Comparison of ENCODE assay signal across 18 cellular contexts in the genomic region with DNA sequence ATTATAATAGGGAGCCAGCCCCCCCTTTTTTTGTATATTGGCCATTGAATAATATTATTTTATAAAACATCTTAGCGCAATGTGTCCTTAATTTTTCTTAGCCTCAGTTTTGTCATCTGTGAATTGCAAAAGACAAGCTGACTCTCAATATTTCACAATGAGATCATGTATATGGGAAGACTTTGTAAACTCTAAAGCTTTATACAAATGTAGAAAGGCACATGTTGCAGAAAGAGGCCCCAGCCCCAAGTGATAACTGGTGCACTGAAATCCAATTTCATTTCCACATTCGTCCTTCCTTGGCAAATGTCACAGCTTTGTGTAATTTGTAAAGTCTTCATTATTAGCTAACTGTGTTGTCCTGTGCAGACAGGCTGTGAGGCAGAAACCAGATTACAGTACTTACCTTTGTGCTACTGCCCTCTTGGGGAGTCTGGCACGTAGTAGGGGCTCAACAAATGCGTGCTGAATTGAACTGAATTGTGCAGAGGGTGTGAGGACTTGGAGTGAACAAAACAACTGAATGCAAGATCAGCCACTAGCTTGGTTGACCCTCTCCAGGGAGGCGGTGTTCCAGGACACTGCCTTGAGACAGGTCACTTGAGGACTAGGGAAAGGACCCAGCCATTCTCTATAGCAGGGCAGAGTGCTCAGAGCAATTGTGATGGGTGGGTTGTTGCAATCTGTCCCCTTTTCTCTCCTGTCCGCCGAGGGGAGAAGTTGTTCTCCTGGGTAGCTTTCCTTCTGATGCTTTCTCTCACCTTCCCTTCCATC.
"Had no signal": no experiment of that assay in that cellular context is flagged by ENCODE, and none has a peak within 500 bp of the region (broad histone marks: within the 10 kb centered on the region; RNA-seq: fewer than 3 reads in every experiment).

No MANE protein-coding gene starts in this region.

- H3K9me3 ChIP-seq: ascending aorta, breast epithelium, left lung, prostate gland, right lobe of liver, suprapubic skin, upper lobe of left lung had no signal

- ATAC-seq: left lung; natural killer cell treated with Interleukin-12 subunit alpha and Interleukin-12 subunit beta and Interleukin-15 and Interleukin-18, amount 100 ng/mL, for 72 hours; right lobe of liver had no signal

- H3K4me3 ChIP-seq: ascending aorta, breast epithelium, hepatocyte, left lung, prostate gland, right lobe of liver, suprapubic skin, upper lobe of left lung had no signal

- H3K27ac ChIP-seq: ascending aorta, hepatocyte, left lung, prostate gland, right lobe of liver, suprapubic skin, upper lobe of left lung had no signal

- H3K27me3 ChIP-seq: ascending aorta, breast epithelium, hepatocyte, left lung, right lobe of liver, suprapubic skin, upper lobe of left lung had no signal

- H3K4me1 ChIP-seq: ascending aorta, breast epithelium, left lung, prostate gland, right lobe of liver, upper lobe of left lung had no signal

- H3K36me3 ChIP-seq: ascending aorta, breast epithelium, left lung, prostate gland, right lobe of liver, suprapubic skin, upper lobe of left lung had no signal

- DNase-seq: activated CD4-positive, alpha-beta T cell treated with anti-CD3 and anti-CD28 coated beads, Interleukin-2, amount 50 U/mL, for 48 hours; activated CD4-positive, CD25-positive, alpha-beta regulatory T cell treated with anti-CD3 and anti-CD28 coated beads, Interleukin-2, amount 50 U/mL, for 72 hours; activated naive CD4-positive, alpha-beta T cell treated with Interleukin-2 at 50 U/mL for 16 hours; activated naive CD8-positive, alpha-beta T cell treated with anti-CD3 and anti-CD28 coated beads, Interleukin-2, amount 50 U/mL, for 24 hours; effector memory CD4-positive, alpha-beta T cell; left lung; mesendoderm; occipital lobe; right lobe of liver; stimulated activated naive CD8-positive, alpha-beta T cell treated with anti-CD3 and anti-CD28 coated beads, Interleukin-15, Interleukin-2, amounts not matched to agents 100 U/mL and 50 U/mL, for 24 hours; T-cell; upper lobe of left lung had no signal
